8 cellular contexts compared by ENCODE assay signal in the genomic region with DNA sequence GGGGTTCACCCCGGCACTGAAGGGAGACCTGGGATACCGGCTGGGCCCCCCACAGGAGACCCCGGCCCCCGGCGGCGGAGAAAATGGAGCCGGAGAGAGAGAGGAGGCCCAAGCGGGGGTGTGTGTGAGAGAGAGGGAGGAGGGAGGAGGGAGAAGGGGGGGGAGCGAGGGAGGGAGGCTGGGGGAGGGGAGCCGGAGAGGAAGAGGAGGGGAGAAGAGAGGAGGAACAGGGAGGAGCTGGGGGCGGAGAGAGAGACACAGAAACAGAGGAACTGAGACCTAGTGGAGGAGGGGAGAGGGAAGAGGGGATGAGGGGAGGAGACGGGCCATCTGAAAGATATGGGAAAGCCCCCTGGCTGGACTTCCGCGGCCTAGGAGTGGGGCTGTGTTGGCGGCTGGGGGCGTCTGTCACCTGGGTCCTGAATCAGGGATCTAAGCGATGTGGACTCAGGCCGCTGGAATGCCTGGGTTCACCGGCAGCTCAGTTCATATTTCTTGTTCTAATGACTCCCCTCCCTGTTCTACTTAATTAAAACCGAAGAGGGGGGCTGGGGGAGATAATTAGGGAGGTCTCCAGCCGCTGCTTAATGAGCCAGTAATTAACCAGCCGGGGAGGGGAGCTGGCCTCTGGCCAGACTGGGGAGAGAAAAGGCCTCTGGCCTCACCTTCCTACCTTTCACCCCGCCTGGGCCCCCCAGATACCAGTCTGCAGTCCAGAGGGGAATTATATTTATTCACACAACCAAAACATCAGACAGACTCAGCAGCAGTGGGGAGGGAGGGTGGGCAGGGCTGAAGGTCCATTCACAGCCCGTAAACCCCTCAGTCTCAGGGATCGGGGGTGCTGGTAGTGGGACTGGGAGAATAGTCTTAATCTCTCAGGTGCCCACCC. TPM values are rescaled to one million over a fixed set of nuclear protein-coding genes. Genes with fewer than 3 reads are reported as not detected.
DNase-seq lines count a peak whose midpoint lies in the region; TF ChIP-seq lines count a peak whose summit lies in the region.

A gene with protein sequence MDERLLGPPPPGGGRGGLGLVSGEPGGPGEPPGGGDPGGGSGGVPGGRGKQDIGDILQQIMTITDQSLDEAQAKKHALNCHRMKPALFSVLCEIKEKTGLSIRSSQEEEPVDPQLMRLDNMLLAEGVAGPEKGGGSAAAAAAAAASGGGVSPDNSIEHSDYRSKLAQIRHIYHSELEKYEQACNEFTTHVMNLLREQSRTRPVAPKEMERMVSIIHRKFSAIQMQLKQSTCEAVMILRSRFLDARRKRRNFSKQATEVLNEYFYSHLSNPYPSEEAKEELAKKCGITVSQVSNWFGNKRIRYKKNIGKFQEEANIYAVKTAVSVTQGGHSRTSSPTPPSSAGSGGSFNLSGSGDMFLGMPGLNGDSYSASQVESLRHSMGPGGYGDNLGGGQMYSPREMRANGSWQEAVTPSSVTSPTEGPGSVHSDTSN (minus strand): TSS at position 149 of the 892 bp plus-strand sequence. CDS start 287 bp downstream, outside the sequence.

- no peaks in the 10 kb centered on the region for H3K9me3 ChIP-seq in effector memory CD4-positive, alpha-beta T cell (ENCODE audit: control insufficient read depth, low read length)

- peaks cover 55% of the 10 kb centered on the region for H3K4me1 ChIP-seq in effector memory CD4-positive, alpha-beta T cell (ENCODE audit: control insufficient read depth, insufficient read depth, low read length, poor library complexity, severe bottlenecking)

- H3K4me3 ChIP-seq in effector memory CD4-positive, alpha-beta T cell (ENCODE audit: insufficient read depth, low read depth, low read length, poor library complexity, severe bottlenecking) = peak within 1 kb of the TSS; percentile 96

- CTCF ChIA-PET in activated CD8-positive, alpha-beta memory T cell treated with anti-CD3 and anti-CD28 coated beads for 36 hours (lab: Charles Lee) = interaction anchor here (1.4 kb wide), 1 partner anchor 72 kb away, joined by 5 read pairs; no protein-coding TSS in a partner anchor

- DNase-seq in AG09319 (ENCODE audit: extremely low read depth, low read depth) = peak; percentile 87
- peak; percentile 78 for DNase-seq in GM19238 (ENCODE audit: insufficient read length, low spot score)
- DNase-seq in HS-27A (ENCODE audit: low read depth) = peak; percentile 75
- DNase-seq in NOMO-1 treated with DMSO at 0.1 percent for 48 hours (lab: John Stamatoyannopoulos, UW; ENCODE audit: unreplicated experiment) = peak; percentile 95
- DNase-seq in effector memory CD4-positive, alpha-beta T cell = peak; percentile 62 to 77 (median 67)
- DNase-seq in medulla oblongata (ENCODE audit: extremely low spot score) = peak; percentile 96
- peak; percentile 63 to 86 (median 67) for DNase-seq in stimulated activated CD4-positive, alpha-beta T cell treated with anti-CD3 and anti-CD28 coated beads, TNF-alpha, amount 100 ng/mL, for 48 hours (ENCODE audit: low read depth in 3 of 3)

- POLR2A ChIA-PET in activated CD8-positive, alpha-beta memory T cell treated with anti-CD3 and anti-CD28 coated beads for 36 hours (lab: Charles Lee) = interaction anchor here (0.5 to 1.9 kb wide), 3 partner anchors 11 to 292 kb away, joined by 3 to 16 read pairs (median 4); partner anchors contain the start of gene ATF6B

- peak within 1 kb of the TSS; percentile 95 for H3K27ac ChIP-seq in effector memory CD4-positive, alpha-beta T cell (ENCODE audit: insufficient read depth, low read length, poor library complexity, severe bottlenecking)

- TF ChIP-seq CTCF in AG09319 (IDR thresholded peaks at IDR 0.05; ENCODE audit: low read depth, low read length) = no peak

- no peaks in the 10 kb centered on the region for H3K27me3 ChIP-seq in effector memory CD4-positive, alpha-beta T cell (replicated peaks; ENCODE audit: control insufficient read depth, insufficient read depth, low read length, poor library complexity, severe bottlenecking)

- peaks cover 21% of the 10 kb centered on the region for H3K36me3 ChIP-seq in effector memory CD4-positive, alpha-beta T cell (ENCODE audit: control insufficient read depth, insufficient read depth, low read length)

RNA-seq across cellular contexts. Expression of the gene that starts here (rescaled TPM):
- 10 to 100 TPM; 53.9 to 59.3 TPM for total RNA-seq in activated CD8-positive, alpha-beta memory T cell treated with anti-CD3 and anti-CD28 coated beads for 36 hours

Comparison
In these comparisons a context has a peak if more than half of its experiments do, and no peak if none do; other contexts are left out.
1. Peak in every context shown above with its lines: DNase-seq, H3K4me3 ChIP-seq and H3K27ac ChIP-seq.